Comparison of ENCODE assay signal across 11 cellular contexts in the genomic region with DNA sequence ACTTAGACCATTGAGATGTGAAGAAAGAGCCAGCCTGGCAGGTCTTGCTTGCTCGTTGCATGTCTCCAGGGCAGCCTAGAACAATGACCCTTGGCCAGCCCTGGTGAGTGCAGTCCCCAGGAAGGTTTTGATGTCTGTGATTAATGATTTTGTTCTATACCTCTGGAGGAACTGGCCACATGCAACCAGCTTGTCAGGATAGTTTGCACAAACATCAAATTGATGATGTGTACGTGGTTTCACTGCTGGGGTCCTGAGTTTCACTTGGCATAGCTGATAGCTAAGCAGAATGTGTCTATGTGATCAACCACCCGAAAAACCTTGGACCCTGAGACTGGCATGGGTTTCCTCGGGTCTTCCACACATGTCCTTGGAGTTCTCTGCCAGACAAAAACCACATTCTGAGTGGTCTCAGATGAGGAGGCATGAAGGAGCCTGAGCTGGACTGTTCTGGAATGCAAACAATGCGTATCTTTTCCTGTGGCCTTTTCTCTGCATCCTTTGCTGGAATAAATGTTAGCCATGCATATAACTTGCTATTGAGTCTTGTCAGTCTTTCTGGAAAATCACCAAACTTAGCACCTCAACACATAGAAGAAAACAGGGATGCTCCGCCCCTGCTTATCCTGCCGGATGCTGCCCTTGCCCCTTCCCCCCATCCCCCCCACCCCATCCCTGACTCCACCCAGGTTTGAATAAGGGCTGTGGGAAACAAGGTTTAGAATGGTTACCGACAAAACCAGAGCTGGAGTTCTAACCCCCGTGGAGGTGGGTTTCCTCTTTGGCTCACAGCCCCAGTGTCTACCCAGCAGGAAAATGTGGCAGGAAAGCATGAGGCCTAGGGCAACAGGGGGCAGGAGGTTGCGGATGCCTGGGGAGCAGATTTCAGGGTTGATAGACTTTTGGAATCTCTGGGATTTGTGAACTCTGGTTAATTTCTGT. TPM values are rescaled to one million over a fixed set of nuclear protein-coding genes. Genes with fewer than 3 reads are reported as not detected.
DNase-seq lines count a peak whose midpoint lies in the region; ATAC-seq and TF ChIP-seq lines count a peak whose summit lies in the region.
"Had no signal": no experiment of that assay in that cellular context is flagged by ENCODE, and none has a peak within 500 bp of the region (broad histone marks: within the 10 kb centered on the region; RNA-seq: fewer than 3 reads in every experiment).

No MANE protein-coding gene starts in this region.

- H3K56ac ChIP-seq in H9 (ENCODE audit: insufficient read length, low read depth, low read length): no peak overlapping the region

- no peaks in the 10 kb centered on the region for H4K20me1 ChIP-seq in H9 (ENCODE audit: control insufficient read depth, insufficient read depth, insufficient read length)

- peaks cover 8 to 13% of the 10 kb centered on the region in 2 experiments for H3K4me1 Mint-ChIP-seq in H9

- no peak overlapping the region for H2BK12ac ChIP-seq in H9 (ENCODE audit: insufficient read length, low read depth, low read length)

- no peak overlapping the region for H3T11ph ChIP-seq in H9 (ENCODE audit: low read length)

- H3K79me1 ChIP-seq in H9 (ENCODE audit: insufficient read depth, low read depth, low read length, poor library complexity, severe bottlenecking): no peaks in the 10 kb centered on the region

- H3K27ac ChIP-seq in H9 (ENCODE audit: insufficient read length, low read depth, low read length) (no peak overlapping the region), spleen (peak overlapping the region in 7 of 8 donors; percentile 46 to 70 (median 55))
- H3K27ac ChIP-seq: heart left ventricle had no signal

- DNase-seq in H9 (peak; percentile 83), T1000 (lab: John Stamatoyannopoulos, UW) (peak; percentile 10), foreskin melanocyte (peak; percentile 9), spleen (peak; percentile 13), Ammon's horn (ENCODE audit: low spot score) (no peak)
- DNase-seq: heart left ventricle, NCI-H524 treated with DMSO at 0.1 percent for 48 hours had no signal

- no peak overlapping the region for H2BK15ac ChIP-seq in H9 (ENCODE audit: low read depth, low read length)

- peak overlapping the region; percentile 19 for H3K4me2 ChIP-seq in H9 (ENCODE audit: insufficient read depth, insufficient read length, low read length)

- H3K4me1 ChIP-seq in H9 (ENCODE audit: insufficient read depth, low read length) (peaks cover 7% of the 10 kb centered on the region; the same call in 1 of the 2 replicates), spleen (peaks cover 0 to 16% (median 3%) of the 10 kb centered on the region in 6 donors)
- H3K4me1 ChIP-seq: HAP-1 had no signal

- H3K4ac ChIP-seq in H9 (ENCODE audit: low read depth, low read length): no peak overlapping the region

- no peaks in the 10 kb centered on the region for H3K27me3 ChIP-seq in H9 (ENCODE audit: insufficient read depth, low read length)
- no peaks in the 10 kb centered on the region for H3K27me3 ChIP-seq in spleen (replicated peaks in 1 of 7)
- H3K27me3 ChIP-seq: heart left ventricle had no signal

- no peak overlapping the region for H3K4me3 ChIP-seq in spleen
- H3K4me3 ChIP-seq: HAP-1, heart left ventricle had no signal

- no peak overlapping the region for H3K9ac ChIP-seq in H9 (ENCODE audit: extremely low read depth, insufficient read length, low read length)

- no peak overlapping the region for H4K91ac ChIP-seq in H9 (ENCODE audit: insufficient read length, low read depth, low read length)

- H2BK120ac ChIP-seq in H9 (ENCODE audit: low read depth, low read length, poor library complexity, severe bottlenecking): no peak overlapping the region

- no peaks in the 10 kb centered on the region for H3K79me2 ChIP-seq in H9 (ENCODE audit: insufficient read depth, low read length)

- no peak overlapping the region for H3K23ac ChIP-seq in H9 (ENCODE audit: insufficient read length, low read depth, low read length)

- no peaks in the 10 kb centered on the region for H3K36me3 ChIP-seq in spleen
- H3K36me3 ChIP-seq: HAP-1, heart left ventricle had no signal

- peak overlapping the region in 1 of 3 experiments; percentile 83; a peak in 3 of 7 replicates for H3K27ac Mint-ChIP-seq in H9
- H3K27ac Mint-ChIP-seq: activated naive CD4-positive, alpha-beta T cell treated with anti-CD3 and anti-CD28 coated beads, Interleukin-2, amount 50 U/mL, for 72 hours had no signal

- no peak overlapping the region for H4K8ac ChIP-seq in H9 (replicated peaks; ENCODE audit: insufficient read length, low read depth, low read length)

- peaks cover 0 to 8% (median 0%) of the 10 kb centered on the region in 3 experiments; a peak in 1 of 7 replicates for H3K36me3 Mint-ChIP-seq in H9 (ENCODE audit: insufficient read depth in 1 of 3, low read depth in 3 of 3)
- H3K36me3 Mint-ChIP-seq: activated naive CD4-positive, alpha-beta T cell treated with anti-CD3 and anti-CD28 coated beads, Interleukin-2, amount 50 U/mL, for 72 hours had no signal

- intact Hi-C loops in spleen (cut with DNase I; ENCODE audit: low total_unique reads): no loop called here

- H3K23me2 ChIP-seq in H9 (ENCODE audit: insufficient read length, low read depth, low read length, poor library complexity, severe bottlenecking): no peaks in the 10 kb centered on the region

- no peak overlapping the region for H2BK5ac ChIP-seq in H9 (ENCODE audit: insufficient read length, low read length)

- no CpG with 5 or more reads among the region's 10 CpGs for WGBS in H9 (ENCODE audit: extremely low coverage, insufficient read length, low lambda C conversion rate)
- WGBS in spleen, 5 donors: 43 to 62% (median 52%) methylated on average over 9 to 10 of the region's 10 CpGs

- H4K5ac ChIP-seq in H9 (ENCODE audit: insufficient read length, low read depth, low read length): no peak overlapping the region

- ATAC-seq in GM21526 (IDR thresholded peaks at IDR 0.05; ENCODE audit: low FRiP score, unreplicated experiment) (no peak), GM21528 (IDR thresholded peaks at IDR 0.05; ENCODE audit: low FRiP score, unreplicated experiment) (no peak)
- ATAC-seq: activated naive CD4-positive, alpha-beta T cell treated with anti-CD3 and anti-CD28 coated beads, Interleukin-2, amount 50 U/mL, for 72 hours; heart left ventricle had no signal

- TF ChIP-seq POLR2A in spleen (IDR thresholded peaks at IDR 0.05): no peak

- no peaks in the 10 kb centered on the region for H3K9me3 ChIP-seq in H9 (ENCODE audit: control insufficient read depth, low read depth, low read length)
- peaks cover 0 to 5% (median 0%) of the 10 kb centered on the region in 8 donors for H3K9me3 ChIP-seq in spleen

- H3K18ac ChIP-seq in H9 (ENCODE audit: insufficient read length, low read depth, low read length): peak overlapping the region; percentile 54

- H3K4me3 Mint-ChIP-seq in H9: no peak overlapping the region

- H2AFZ ChIP-seq in H9 (ENCODE audit: low read length): no peak overlapping the region

- peaks cover 5% of the 10 kb centered on the region for H3K27me3 Mint-ChIP-seq in H9 (ENCODE audit: low read depth)

- TF ChIP-seq CTCF in H9 (conservative IDR thresholded peaks at IDR 0.05) (no peak), spleen (IDR thresholded peaks at IDR 0.05 in 8 of 11, conservative IDR thresholded peaks at IDR 0.05 in 3 of 11) (no peak)

- peaks cover 3% of the 10 kb centered on the region in 2 experiments; a peak in 1 of 5 replicates for H3K9me3 Mint-ChIP-seq in H9
- H3K9me3 Mint-ChIP-seq: activated naive CD4-positive, alpha-beta T cell treated with anti-CD3 and anti-CD28 coated beads, Interleukin-2, amount 50 U/mL, for 72 hours had no signal

- no peak overlapping the region for H2BK20ac ChIP-seq in H9 (ENCODE audit: low read depth, low read length, poor library complexity, severe bottlenecking)

- H2AK5ac ChIP-seq in H9 (ENCODE audit: insufficient read length, low read length): no peak overlapping the region

- no peak overlapping the region for H3K14ac ChIP-seq in H9 (ENCODE audit: insufficient read depth, low read length)

RNA-seq across cellular contexts. Expression of a gene that starts 50.1 kb away (rescaled TPM):
- total RNA-seq in H9 (2021): 6.9 and 7.1 TPM in 2 replicates
- 10 to 100 TPM; 20.7 to 37.8 (median 26.7) TPM for total RNA-seq in spleen
- polyA plus RNA-seq in spleen: 1 to 10 TPM; 2.0 to 5.3 (median 2.4) TPM
